In the genomic region with DNA sequence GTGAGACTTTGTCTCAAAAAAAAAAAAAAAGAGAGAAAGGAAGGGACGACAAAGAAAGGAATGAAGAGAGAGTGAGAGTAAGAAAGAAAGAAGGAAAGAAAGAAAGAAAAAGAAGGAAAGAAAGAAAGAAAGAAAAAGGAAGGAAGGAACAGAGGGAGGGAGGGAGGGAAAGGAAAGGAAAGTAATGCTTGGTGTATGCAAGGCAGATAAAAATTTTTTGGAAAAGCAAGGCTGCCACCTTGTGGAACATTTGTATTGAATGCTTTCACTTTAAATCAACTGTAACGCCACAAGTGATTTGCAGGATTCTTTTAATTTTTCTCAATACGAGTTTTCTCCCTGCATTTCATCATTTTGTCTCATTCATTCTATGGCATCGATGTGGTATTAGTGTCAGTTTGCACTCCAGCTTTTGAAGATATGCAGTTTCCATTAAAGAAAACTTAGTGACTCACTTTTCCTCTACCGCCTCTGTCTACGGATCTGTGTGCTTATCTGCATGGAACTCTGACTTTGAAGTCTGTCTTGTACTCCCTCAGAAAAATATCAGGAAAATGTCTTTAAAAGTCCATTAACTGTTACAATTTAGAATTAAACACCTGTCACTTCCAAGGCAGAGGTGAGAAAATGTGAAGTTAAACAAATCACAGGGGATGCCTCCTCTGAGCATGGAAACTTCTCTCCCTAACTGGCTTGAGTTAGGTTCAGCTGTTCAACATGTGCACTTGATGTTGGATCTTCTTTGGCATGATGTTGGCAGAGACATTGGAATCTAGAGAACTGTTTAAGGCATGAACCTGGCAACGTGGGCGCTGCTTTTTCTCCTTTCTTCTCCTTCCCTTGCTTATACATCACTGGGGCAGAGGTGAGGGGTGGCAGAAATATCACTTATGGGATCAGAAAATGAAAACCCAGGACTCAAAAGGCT, we compare ENCODE assay signal across 2 cellular contexts.
TF ChIP-seq lines count a peak whose summit lies in the region.

No MANE protein-coding gene starts in this region.

TF ChIP-seq in GM23338, 12 proteins besides CTCF, POLR2A, EP300 and RAD21:
- TF ChIP-seq NANOG (IDR thresholded peaks at IDR 0.05; ENCODE audit: borderline replicate concordance) (no peak), EZH2 (IDR thresholded peaks at IDR 0.05; ENCODE audit: low read depth, unreplicated experiment) (no peak), POLR2AphosphoS5 (IDR thresholded peaks at IDR 0.05; ENCODE audit: low read depth) (no peak), ZNF114 (CRISPR knock-in tag; IDR thresholded peaks at IDR 0.05) (no peak), STAT1 (IDR thresholded peaks at IDR 0.05; ENCODE audit: unreplicated experiment) (no peak), REST (IDR thresholded peaks at IDR 0.05; ENCODE audit: unreplicated experiment) (no peak)
- TF ChIP-seq, protein P1, sequence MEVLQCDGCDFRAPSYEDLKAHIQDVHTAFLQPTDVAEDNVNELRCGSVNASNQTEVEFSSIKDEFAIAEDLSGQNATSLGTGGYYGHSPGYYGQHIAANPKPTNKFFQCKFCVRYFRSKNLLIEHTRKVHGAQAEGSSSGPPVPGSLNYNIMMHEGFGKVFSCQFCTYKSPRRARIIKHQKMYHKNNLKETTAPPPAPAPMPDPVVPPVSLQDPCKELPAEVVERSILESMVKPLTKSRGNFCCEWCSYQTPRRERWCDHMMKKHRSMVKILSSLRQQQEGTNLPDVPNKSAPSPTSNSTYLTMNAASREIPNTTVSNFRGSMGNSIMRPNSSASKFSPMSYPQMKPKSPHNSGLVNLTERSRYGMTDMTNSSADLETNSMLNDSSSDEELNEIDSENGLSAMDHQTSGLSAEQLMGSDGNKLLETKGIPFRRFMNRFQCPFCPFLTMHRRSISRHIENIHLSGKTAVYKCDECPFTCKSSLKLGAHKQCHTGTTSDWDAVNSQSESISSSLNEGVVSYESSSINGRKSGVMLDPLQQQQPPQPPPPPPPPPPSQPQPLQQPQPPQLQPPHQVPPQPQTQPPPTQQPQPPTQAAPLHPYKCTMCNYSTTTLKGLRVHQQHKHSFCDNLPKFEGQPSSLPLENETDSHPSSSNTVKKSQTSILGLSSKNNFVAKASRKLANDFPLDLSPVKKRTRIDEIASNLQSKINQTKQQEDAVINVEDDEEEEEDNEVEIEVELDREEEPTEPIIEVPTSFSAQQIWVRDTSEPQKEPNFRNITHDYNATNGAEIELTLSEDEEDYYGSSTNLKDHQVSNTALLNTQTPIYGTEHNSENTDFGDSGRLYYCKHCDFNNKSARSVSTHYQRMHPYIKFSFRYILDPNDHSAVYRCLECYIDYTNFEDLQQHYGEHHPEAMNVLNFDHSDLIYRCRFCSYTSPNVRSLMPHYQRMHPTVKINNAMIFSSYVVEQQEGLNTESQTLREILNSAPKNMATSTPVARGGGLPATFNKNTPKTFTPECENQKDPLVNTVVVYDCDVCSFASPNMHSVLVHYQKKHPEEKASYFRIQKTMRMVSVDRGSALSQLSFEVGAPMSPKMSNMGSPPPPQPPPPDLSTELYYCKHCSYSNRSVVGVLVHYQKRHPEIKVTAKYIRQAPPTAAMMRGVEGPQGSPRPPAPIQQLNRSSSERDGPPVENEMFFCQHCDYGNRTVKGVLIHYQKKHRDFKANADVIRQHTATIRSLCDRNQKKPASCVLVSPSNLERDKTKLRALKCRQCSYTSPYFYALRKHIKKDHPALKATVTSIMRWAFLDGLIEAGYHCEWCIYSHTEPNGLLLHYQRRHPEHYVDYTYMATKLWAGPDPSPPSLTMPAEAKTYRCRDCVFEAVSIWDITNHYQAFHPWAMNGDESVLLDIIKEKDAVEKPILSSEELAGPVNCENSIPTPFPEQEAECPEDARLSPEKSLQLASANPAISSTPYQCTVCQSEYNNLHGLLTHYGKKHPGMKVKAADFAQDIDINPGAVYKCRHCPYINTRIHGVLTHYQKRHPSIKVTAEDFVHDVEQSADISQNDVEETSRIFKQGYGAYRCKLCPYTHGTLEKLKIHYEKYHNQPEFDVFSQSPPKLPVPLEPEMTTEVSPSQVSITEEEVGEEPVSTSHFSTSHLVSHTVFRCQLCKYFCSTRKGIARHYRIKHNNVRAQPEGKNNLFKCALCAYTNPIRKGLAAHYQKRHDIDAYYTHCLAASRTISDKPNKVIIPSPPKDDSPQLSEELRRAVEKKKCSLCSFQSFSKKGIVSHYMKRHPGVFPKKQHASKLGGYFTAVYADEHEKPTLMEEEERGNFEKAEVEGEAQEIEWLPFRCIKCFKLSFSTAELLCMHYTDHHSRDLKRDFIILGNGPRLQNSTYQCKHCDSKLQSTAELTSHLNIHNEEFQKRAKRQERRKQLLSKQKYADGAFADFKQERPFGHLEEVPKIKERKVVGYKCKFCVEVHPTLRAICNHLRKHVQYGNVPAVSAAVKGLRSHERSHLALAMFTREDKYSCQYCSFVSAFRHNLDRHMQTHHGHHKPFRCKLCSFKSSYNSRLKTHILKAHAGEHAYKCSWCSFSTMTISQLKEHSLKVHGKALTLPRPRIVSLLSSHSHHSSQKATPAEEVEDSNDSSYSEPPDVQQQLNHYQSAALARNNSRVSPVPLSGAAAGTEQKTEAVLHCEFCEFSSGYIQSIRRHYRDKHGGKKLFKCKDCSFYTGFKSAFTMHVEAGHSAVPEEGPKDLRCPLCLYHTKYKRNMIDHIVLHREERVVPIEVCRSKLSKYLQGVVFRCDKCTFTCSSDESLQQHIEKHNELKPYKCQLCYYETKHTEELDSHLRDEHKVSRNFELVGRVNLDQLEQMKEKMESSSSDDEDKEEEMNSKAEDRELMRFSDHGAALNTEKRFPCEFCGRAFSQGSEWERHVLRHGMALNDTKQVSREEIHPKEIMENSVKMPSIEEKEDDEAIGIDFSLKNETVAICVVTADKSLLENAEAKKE (CRISPR knock-in tag; IDR thresholded peaks at IDR 0.05) = no peak

TF ChIP-seq in endothelial cell of umbilical vein, 7 proteins besides CTCF, POLR2A, EP300 and RAD21:
- TF ChIP-seq FOS (IDR thresholded peaks at IDR 0.05; ENCODE audit: borderline replicate concordance, insufficient read depth, low read length) = peak; percentile 7
- no peak for TF ChIP-seq MYC (IDR thresholded peaks at IDR 0.05; ENCODE audit: low read depth, low read length)
